In the genomic region with DNA sequence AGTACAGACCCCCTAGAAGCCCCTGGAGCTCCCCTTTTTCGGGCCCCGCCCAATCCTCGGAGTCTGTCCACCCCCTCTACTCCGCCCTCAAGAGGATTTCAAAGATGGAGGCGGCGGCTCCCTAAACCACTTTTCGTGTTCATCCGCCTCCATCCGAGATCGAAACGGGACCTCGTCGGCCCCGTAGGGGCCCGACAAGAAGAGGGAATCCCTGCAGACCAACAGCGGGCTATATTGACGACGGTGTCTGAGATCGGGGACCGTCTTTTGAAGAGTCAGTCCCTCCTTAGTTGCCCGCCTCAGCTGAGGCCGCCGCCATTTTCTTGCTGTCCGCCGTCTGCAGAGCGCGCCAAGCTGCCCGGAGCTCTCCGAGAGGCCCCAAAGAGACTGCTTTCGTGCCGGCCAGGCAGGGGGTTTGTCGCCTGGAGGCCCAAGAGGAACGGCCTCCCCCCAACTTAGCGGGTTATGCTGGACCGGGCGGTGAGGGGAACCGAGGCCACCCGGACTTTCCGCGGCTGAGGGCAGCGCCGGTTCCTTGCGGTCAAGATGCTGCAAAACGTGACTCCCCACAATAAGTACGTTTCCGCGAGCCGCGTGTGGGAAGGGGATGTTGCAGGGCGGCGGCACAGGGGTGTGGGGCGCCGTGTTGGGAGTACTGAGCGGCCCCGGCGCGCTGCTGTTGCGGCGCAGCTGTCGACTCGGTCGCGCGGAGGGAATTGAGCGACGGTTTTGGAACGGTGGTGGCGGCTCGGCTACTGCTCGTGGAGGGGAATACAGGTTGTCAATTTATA, we compare ENCODE assay signal across 1 cellular context.
TF ChIP-seq lines count a peak whose summit lies in the region.

No MANE protein-coding gene starts in this region.

TF ChIP-seq in HEK293, 187 proteins besides CTCF, POLR2A, EP300 and RAD21 (continued from another document and continues in another):
- TF ChIP-seq, protein P1, sequence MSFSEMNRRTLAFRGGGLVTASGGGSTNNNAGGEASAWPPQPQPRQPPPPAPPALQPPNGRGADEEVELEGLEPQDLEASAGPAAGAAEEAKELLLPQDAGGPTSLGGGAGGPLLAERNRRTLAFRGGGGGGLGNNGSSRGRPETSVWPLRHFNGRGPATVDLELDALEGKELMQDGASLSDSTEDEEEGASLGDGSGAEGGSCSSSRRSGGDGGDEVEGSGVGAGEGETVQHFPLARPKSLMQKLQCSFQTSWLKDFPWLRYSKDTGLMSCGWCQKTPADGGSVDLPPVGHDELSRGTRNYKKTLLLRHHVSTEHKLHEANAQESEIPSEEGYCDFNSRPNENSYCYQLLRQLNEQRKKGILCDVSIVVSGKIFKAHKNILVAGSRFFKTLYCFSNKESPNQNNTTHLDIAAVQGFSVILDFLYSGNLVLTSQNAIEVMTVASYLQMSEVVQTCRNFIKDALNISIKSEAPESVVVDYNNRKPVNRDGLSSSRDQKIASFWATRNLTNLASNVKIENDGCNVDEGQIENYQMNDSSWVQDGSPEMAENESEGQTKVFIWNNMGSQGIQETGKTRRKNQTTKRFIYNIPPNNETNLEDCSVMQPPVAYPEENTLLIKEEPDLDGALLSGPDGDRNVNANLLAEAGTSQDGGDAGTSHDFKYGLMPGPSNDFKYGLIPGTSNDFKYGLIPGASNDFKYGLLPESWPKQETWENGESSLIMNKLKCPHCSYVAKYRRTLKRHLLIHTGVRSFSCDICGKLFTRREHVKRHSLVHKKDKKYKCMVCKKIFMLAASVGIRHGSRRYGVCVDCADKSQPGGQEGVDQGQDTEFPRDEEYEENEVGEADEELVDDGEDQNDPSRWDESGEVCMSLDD (tag by site-specific recombination; IDR thresholded peaks at IDR 0.05), result peak; percentile 64
- no peak for TF ChIP-seq ZNF114 (tag by site-specific recombination; IDR thresholded peaks at IDR 0.05)
- no peak for TF ChIP-seq ZNF169 (tag by site-specific recombination; IDR thresholded peaks at IDR 0.05)
- no peak for TF ChIP-seq ZNF416 (tag by site-specific recombination; IDR thresholded peaks at IDR 0.05)
- TF ChIP-seq OSR2 (tag by site-specific recombination; IDR thresholded peaks at IDR 0.05), result no peak
- no peak for TF ChIP-seq GLI2 (tag by site-specific recombination; IDR thresholded peaks at IDR 0.05; ENCODE audit: borderline replicate concordance, low read depth)
- TF ChIP-seq SP3 (tag by site-specific recombination; IDR thresholded peaks at IDR 0.05), result no peak; the same call in none of the 2 replicates
- no peak for TF ChIP-seq ZNF112 (tag by site-specific recombination; IDR thresholded peaks at IDR 0.05)
- TF ChIP-seq, protein P2, sequence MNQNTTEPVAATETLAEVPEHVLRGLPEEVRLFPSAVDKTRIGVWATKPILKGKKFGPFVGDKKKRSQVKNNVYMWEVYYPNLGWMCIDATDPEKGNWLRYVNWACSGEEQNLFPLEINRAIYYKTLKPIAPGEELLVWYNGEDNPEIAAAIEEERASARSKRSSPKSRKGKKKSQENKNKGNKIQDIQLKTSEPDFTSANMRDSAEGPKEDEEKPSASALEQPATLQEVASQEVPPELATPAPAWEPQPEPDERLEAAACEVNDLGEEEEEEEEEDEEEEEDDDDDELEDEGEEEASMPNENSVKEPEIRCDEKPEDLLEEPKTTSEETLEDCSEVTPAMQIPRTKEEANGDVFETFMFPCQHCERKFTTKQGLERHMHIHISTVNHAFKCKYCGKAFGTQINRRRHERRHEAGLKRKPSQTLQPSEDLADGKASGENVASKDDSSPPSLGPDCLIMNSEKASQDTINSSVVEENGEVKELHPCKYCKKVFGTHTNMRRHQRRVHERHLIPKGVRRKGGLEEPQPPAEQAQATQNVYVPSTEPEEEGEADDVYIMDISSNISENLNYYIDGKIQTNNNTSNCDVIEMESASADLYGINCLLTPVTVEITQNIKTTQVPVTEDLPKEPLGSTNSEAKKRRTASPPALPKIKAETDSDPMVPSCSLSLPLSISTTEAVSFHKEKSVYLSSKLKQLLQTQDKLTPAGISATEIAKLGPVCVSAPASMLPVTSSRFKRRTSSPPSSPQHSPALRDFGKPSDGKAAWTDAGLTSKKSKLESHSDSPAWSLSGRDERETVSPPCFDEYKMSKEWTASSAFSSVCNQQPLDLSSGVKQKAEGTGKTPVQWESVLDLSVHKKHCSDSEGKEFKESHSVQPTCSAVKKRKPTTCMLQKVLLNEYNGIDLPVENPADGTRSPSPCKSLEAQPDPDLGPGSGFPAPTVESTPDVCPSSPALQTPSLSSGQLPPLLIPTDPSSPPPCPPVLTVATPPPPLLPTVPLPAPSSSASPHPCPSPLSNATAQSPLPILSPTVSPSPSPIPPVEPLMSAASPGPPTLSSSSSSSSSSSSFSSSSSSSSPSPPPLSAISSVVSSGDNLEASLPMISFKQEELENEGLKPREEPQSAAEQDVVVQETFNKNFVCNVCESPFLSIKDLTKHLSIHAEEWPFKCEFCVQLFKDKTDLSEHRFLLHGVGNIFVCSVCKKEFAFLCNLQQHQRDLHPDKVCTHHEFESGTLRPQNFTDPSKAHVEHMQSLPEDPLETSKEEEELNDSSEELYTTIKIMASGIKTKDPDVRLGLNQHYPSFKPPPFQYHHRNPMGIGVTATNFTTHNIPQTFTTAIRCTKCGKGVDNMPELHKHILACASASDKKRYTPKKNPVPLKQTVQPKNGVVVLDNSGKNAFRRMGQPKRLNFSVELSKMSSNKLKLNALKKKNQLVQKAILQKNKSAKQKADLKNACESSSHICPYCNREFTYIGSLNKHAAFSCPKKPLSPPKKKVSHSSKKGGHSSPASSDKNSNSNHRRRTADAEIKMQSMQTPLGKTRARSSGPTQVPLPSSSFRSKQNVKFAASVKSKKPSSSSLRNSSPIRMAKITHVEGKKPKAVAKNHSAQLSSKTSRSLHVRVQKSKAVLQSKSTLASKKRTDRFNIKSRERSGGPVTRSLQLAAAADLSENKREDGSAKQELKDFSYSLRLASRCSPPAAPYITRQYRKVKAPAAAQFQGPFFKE (tag by site-specific recombination; IDR thresholded peaks at IDR 0.05; ENCODE audit: borderline replicate concordance), result no peak
- TF ChIP-seq MZF1 (tag by site-specific recombination; IDR thresholded peaks at IDR 0.05; ENCODE audit: borderline replicate concordance), result peak; percentile 25; the same call in 1 of the 2 replicates
- TF ChIP-seq, protein P3, sequence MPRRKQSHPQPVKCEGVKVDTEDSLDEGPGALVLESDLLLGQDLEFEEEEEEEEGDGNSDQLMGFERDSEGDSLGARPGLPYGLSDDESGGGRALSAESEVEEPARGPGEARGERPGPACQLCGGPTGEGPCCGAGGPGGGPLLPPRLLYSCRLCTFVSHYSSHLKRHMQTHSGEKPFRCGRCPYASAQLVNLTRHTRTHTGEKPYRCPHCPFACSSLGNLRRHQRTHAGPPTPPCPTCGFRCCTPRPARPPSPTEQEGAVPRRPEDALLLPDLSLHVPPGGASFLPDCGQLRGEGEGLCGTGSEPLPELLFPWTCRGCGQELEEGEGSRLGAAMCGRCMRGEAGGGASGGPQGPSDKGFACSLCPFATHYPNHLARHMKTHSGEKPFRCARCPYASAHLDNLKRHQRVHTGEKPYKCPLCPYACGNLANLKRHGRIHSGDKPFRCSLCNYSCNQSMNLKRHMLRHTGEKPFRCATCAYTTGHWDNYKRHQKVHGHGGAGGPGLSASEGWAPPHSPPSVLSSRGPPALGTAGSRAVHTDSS (tag by site-specific recombination; IDR thresholded peaks at IDR 0.05), result no peak; the same call in 1 of the 2 replicates
- TF ChIP-seq, protein P4, sequence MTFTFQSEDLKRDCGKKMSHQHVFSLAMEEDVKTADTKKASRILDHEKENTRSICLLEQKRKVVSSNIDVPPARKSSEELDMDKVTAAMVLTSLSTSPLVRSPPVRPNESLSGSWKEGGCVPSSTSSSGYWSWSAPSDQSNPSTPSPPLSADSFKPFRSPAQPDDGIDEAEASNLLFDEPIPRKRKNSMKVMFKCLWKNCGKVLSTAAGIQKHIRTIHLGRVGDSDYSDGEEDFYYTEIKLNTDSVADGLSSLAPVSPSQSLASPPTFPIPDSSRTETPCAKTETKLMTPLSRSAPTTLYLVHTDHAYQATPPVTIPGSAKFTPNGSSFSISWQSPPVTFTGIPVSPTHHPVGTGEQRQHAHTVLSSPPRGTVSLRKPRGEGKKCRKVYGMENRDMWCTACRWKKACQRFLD (tag by site-specific recombination; IDR thresholded peaks at IDR 0.05), result no peak
- TF ChIP-seq ZNF433 (tag by site-specific recombination; IDR thresholded peaks at IDR 0.05; ENCODE audit: low read depth), result peak; percentile 33; the same call in 1 of the 2 replicates
- TF ChIP-seq ZBTB48 (tag by site-specific recombination; IDR thresholded peaks at IDR 0.05), result peak; percentile 33
- TF ChIP-seq, protein P5, sequence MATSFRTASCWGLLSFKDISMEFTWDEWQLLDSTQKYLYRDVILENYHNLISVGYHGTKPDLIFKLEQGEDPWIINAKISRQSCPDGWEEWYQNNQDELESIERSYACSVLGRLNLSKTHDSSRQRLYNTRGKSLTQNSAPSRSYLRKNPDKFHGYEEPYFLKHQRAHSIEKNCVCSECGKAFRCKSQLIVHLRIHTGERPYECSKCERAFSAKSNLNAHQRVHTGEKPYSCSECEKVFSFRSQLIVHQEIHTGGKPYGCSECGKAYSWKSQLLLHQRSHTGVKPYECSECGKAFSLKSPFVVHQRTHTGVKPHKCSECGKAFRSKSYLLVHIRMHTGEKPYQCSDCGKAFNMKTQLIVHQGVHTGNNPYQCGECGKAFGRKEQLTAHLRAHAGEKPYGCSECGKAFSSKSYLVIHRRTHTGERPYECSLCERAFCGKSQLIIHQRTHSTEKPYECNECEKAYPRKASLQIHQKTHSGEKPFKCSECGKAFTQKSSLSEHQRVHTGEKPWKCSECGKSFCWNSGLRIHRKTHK (tag by site-specific recombination; IDR thresholded peaks at IDR 0.05), result no peak
- no peak for TF ChIP-seq ZNF610 (tag by site-specific recombination; IDR thresholded peaks at IDR 0.05; ENCODE audit: borderline replicate concordance)
- TF ChIP-seq OVOL3 (tag by site-specific recombination; IDR thresholded peaks at IDR 0.05), result peak; percentile 57; the same call in 1 of the 2 replicates
- TF ChIP-seq ZNF311 (tag by site-specific recombination; IDR thresholded peaks at IDR 0.05; ENCODE audit: borderline replicate concordance), result no peak
- TF ChIP-seq ZNF600 (tag by site-specific recombination; IDR thresholded peaks at IDR 0.05), result peak; percentile 73
- 0 out of 2 replicates have a peak, but pooled peaks have one; percentile 70 for TF ChIP-seq KLF9 (tag by site-specific recombination; IDR thresholded peaks at IDR 0.05; ENCODE audit: low read depth)
- TF ChIP-seq ZNF266 (tag by site-specific recombination; IDR thresholded peaks at IDR 0.05; ENCODE audit: low read depth), result peak; percentile 31; the same call in 1 of the 2 replicates
- peak; percentile 48 for TF ChIP-seq GLIS2 (tag by site-specific recombination; IDR thresholded peaks at IDR 0.05)
- 0 out of 2 replicates have a peak, but pooled peaks have one; percentile 31 for TF ChIP-seq ZNF16 (tag by site-specific recombination; IDR thresholded peaks at IDR 0.05; ENCODE audit: low read depth)
- TF ChIP-seq, protein P6, sequence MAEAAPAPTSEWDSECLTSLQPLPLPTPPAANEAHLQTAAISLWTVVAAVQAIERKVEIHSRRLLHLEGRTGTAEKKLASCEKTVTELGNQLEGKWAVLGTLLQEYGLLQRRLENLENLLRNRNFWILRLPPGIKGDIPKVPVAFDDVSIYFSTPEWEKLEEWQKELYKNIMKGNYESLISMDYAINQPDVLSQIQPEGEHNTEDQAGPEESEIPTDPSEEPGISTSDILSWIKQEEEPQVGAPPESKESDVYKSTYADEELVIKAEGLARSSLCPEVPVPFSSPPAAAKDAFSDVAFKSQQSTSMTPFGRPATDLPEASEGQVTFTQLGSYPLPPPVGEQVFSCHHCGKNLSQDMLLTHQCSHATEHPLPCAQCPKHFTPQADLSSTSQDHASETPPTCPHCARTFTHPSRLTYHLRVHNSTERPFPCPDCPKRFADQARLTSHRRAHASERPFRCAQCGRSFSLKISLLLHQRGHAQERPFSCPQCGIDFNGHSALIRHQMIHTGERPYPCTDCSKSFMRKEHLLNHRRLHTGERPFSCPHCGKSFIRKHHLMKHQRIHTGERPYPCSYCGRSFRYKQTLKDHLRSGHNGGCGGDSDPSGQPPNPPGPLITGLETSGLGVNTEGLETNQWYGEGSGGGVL (tag by site-specific recombination; IDR thresholded peaks at IDR 0.05), result peak; percentile 15; the same call in 1 of the 2 replicates
- TF ChIP-seq, protein P7, sequence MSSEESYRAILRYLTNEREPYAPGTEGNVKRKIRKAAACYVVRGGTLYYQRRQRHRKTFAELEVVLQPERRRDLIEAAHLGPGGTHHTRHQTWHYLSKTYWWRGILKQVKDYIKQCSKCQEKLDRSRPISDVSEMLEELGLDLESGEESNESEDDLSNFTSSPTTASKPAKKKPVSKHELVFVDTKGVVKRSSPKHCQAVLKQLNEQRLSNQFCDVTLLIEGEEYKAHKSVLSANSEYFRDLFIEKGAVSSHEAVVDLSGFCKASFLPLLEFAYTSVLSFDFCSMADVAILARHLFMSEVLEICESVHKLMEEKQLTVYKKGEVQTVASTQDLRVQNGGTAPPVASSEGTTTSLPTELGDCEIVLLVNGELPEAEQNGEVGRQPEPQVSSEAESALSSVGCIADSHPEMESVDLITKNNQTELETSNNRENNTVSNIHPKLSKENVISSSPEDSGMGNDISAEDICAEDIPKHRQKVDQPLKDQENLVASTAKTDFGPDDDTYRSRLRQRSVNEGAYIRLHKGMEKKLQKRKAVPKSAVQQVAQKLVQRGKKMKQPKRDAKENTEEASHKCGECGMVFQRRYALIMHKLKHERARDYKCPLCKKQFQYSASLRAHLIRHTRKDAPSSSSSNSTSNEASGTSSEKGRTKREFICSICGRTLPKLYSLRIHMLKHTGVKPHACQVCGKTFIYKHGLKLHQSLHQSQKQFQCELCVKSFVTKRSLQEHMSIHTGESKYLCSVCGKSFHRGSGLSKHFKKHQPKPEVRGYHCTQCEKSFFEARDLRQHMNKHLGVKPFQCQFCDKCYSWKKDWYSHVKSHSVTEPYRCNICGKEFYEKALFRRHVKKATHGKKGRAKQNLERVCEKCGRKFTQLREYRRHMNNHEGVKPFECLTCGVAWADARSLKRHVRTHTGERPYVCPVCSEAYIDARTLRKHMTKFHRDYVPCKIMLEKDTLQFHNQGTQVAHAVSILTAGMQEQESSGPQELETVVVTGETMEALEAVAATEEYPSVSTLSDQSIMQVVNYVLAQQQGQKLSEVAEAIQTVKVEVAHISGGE (tag by site-specific recombination; conservative IDR thresholded peaks at IDR 0.05; ENCODE audit: low read depth), result 0 out of 2 replicates have a peak, but pooled peaks have one; percentile 19
- TF ChIP-seq ZNF76 (tag by site-specific recombination; IDR thresholded peaks at IDR 0.05; ENCODE audit: borderline replicate concordance, low read depth), result 0 out of 2 replicates have a peak, but pooled peaks have one; percentile 30
- peak; percentile 50; the same call in 1 of the 2 replicates for TF ChIP-seq ZNF121 (tag by site-specific recombination; IDR thresholded peaks at IDR 0.05)
- peak; percentile 83 for TF ChIP-seq KLF1 (tag by site-specific recombination; IDR thresholded peaks at IDR 0.05)
- no peak for TF ChIP-seq ZNF629 (tag by site-specific recombination; IDR thresholded peaks at IDR 0.05)
- peak; percentile 69; the same call in 1 of the 2 replicates for TF ChIP-seq ZNF596 (tag by site-specific recombination; IDR thresholded peaks at IDR 0.05)
- TF ChIP-seq, protein P8, sequence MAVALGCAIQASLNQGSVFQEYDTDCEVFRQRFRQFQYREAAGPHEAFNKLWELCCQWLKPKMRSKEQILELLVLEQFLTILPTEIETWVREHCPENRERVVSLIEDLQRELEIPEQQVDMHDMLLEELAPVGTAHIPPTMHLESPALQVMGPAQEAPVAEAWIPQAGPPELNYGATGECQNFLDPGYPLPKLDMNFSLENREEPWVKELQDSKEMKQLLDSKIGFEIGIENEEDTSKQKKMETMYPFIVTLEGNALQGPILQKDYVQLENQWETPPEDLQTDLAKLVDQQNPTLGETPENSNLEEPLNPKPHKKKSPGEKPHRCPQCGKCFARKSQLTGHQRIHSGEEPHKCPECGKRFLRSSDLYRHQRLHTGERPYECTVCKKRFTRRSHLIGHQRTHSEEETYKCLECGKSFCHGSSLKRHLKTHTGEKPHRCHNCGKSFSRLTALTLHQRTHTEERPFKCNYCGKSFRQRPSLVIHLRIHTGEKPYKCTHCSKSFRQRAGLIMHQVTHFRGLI (tag by site-specific recombination; IDR thresholded peaks at IDR 0.05), result no peak
- TF ChIP-seq ZNF677 (tag by site-specific recombination; IDR thresholded peaks at IDR 0.05), result no peak
